In genomic region chrX:48002929-48003328, GRCh38 we compare ENCODE assay signal across 9 cellular contexts. TPM values are rescaled to one million over a fixed set of nuclear protein-coding genes. Genes with fewer than 3 reads are reported as not detected.
DNase-seq lines count a peak whose midpoint lies in the region; ATAC-seq, FAIRE-seq and TF ChIP-seq lines count a peak whose summit lies in the region.
"Had no signal": no experiment of that assay in that cellular context is flagged by ENCODE, and none has a peak within 500 bp of the region (broad histone marks: within the 10 kb centered on the region; RNA-seq: fewer than 3 reads in every experiment).

No MANE protein-coding gene starts in this region.

- H3K79me2 ChIP-seq in KMS-11 (ENCODE audit: insufficient read depth, low read depth) = no peaks in the 10 kb centered on the region; the same call in 1 of the 2 replicates

- H3K9ac ChIP-seq in KMS-11 = peak overlapping the region; percentile 74; the same call in 1 of the 2 replicates

- no peak for FAIRE-seq in small intestine (lab: Jason Lieb, UNC)

- TF ChIP-seq CTCF in AG09309 (IDR thresholded peaks at IDR 0.05; ENCODE audit: control insufficient read depth, insufficient read depth, low read depth, low read length, missing control alignments) (no peak), KMS-11 (conservative IDR thresholded peaks at IDR 0.05; ENCODE audit: low read depth, low read length) (no peak), natural killer cell (IDR thresholded peaks at IDR 0.05) (no peak)

- no peaks in the 10 kb centered on the region for H3K36me3 ChIP-seq in KMS-11 (ENCODE audit: insufficient read depth)
- no peaks in the 10 kb centered on the region for H3K36me3 ChIP-seq in small intestine (ENCODE audit: control insufficient read depth in 2 of 2, insufficient read depth in 2 of 2, low read length in 2 of 2)

- intact Hi-C loops in natural killer cell (cut with micrococcal nuclease) = no loop called here

- H3K4me1 ChIP-seq in KMS-11 (ENCODE audit: low read depth, poor library complexity, severe bottlenecking) (peaks cover 5% of the 10 kb centered on the region), small intestine (ENCODE audit: control insufficient read depth in 2 of 2, insufficient read depth in 1 of 2, low read depth in 1 of 2, low read length in 1 of 2) (no peaks in the 10 kb centered on the region)

- H3K27me3 ChIP-seq in KMS-11 (ENCODE audit: insufficient read depth, low read depth) (no peaks in the 10 kb centered on the region), small intestine (ENCODE audit: control insufficient read depth in 2 of 2, insufficient read depth in 2 of 2, low read length in 2 of 2) (no peaks in the 10 kb centered on the region)

- ATAC-seq in central memory CD8-positive, alpha-beta T cell (replicated peaks; ENCODE audit: extremely low read depth, poor library complexity, severe bottlenecking) = no peak
- ATAC-seq in natural killer cell (no peak), GM21528 (IDR thresholded peaks at IDR 0.05; ENCODE audit: low FRiP score, unreplicated experiment) (no peak)

- DNase-seq in AG09309 (ENCODE audit: low read depth) = no peak
- no peak for DNase-seq in central memory CD8-positive, alpha-beta T cell (ENCODE audit: low spot score in 2 of 2)
- no peak for DNase-seq in natural killer cell
- no peak for DNase-seq in activated CD4-positive, CD25-positive, alpha-beta regulatory T cell (lab: John Stamatoyannopoulos, UW)
- no peak for DNase-seq in NK-92 (lab: John Stamatoyannopoulos, UW; ENCODE audit: unreplicated experiment)
- DNase-seq in small intestine = no peak
- DNase-seq: NCI-H2081 had no signal

- WGBS in small intestine, 3 donors = 41 to 55% (median 49%) methylated on average over 7 of the region's 7 CpGs

- H3K27me3 Mint-ChIP-seq in central memory CD8-positive, alpha-beta T cell = no peaks in the 10 kb centered on the region
- H3K27me3 Mint-ChIP-seq in natural killer cell (ENCODE audit: low read depth in 2 of 2) = no peaks in the 10 kb centered on the region

- H3K9me3 ChIP-seq in small intestine (ENCODE audit: control insufficient read depth, low read depth) = no peaks in the 10 kb centered on the region

- peaks cover 12% of the 10 kb centered on the region for H3K36me3 Mint-ChIP-seq in central memory CD8-positive, alpha-beta T cell (ENCODE audit: insufficient read depth)
- no peaks in the 10 kb centered on the region for H3K36me3 Mint-ChIP-seq in natural killer cell

- H3K27ac Mint-ChIP-seq in central memory CD8-positive, alpha-beta T cell (ENCODE audit: low read depth) = peak overlapping the region; percentile 99
- H3K27ac Mint-ChIP-seq in natural killer cell = peak overlapping the region; percentile 97 to 99

- no peak overlapping the region; the same call in 1 of the 2 replicates for H3K27ac ChIP-seq in KMS-11
- no peak overlapping the region for H3K27ac ChIP-seq in small intestine (ENCODE audit: low read depth in 1 of 2, low read length in 1 of 2)

- no peaks in the 10 kb centered on the region for H3K9me3 Mint-ChIP-seq in central memory CD8-positive, alpha-beta T cell
- H3K9me3 Mint-ChIP-seq in natural killer cell = no peaks in the 10 kb centered on the region

- H2AFZ ChIP-seq in KMS-11 (ENCODE audit: low read depth) = peak overlapping the region; percentile 66

- peak overlapping the region; percentile 39 for H3K4me2 ChIP-seq in KMS-11

- peak overlapping the region; percentile 97 for H3K4me3 Mint-ChIP-seq in central memory CD8-positive, alpha-beta T cell
- H3K4me3 Mint-ChIP-seq in natural killer cell = peak overlapping the region; percentile 99

- H4K20me1 ChIP-seq in KMS-11 (ENCODE audit: insufficient read depth) = no peaks in the 10 kb centered on the region

- H3K4me3 ChIP-seq in AG09309 (ENCODE audit: control insufficient read depth, low read depth, low read length) (peak overlapping the region; percentile 73), KMS-11 (IDR thresholded peaks at IDR 0.05; ENCODE audit: insufficient read depth, low read depth, low read length) (no peak overlapping the region), small intestine (ENCODE audit: low read depth in 1 of 2, low read length in 2 of 2) (peak overlapping the region in 1 of 2 donors; percentile 41)

- H3K4me1 Mint-ChIP-seq in central memory CD8-positive, alpha-beta T cell = peaks cover 10% of the 10 kb centered on the region
- peaks cover 19 to 22% of the 10 kb centered on the region in 2 donors for H3K4me1 Mint-ChIP-seq in natural killer cell

RNA-seq across cellular contexts. Expression of gene ZNF182, which starts 0.9 kb away (rescaled TPM):
- 10 to 100 TPM in 1 of 3 donors, 1 to 10 TPM in 2; 7.1 to 10.4 (median 7.8) TPM for total RNA-seq in natural killer cell
- 1 to 10 TPM; 1.9 to 2.4 (median 2.0) TPM for polyA plus RNA-seq in small intestine

RNA-seq across cellular contexts. Expression of gene SPACA5, which starts 3.9 kb away (rescaled TPM):
- not detected for total RNA-seq in natural killer cell
- not detected for polyA plus RNA-seq in small intestine
